Comparison of ENCODE assay signal across 10 cellular contexts in the genomic region with DNA sequence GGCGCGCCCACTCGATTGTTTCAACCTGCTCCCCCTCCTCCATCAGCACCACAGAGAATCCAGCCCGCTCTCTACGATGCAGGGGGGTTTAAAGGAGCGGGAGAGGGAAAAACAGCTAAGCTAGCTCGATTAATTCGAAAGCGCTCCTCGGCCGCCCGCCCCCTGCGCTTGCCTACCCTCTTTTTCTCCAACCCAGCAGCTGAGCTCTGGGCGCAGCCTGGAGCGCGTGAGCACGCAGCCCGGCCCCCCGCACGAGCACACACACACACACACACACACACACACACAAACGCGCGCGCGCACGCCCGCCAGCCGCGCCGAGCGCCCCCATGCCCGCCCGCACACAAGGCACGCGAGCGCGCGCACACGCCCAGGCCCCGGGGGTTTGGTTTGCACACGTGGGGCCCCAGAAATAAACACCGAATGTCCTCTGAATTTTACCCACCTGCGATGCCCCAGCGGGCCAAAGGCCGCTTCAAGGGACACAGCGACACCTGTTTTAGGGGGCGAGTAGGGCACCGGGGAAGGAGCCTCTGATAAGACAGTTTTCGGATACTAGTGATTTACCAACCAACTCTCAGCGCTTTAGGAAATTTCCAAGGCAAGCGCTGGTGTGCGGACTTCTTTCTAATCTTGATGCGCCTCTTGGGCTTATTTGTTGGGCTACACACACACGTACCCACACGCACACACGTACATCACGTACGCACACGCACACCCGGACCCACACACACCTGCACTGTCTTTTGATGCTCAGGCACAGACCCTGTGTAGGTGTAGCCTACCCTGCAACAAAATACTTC. TPM values are rescaled to one million over a fixed set of nuclear protein-coding genes. Genes with fewer than 3 reads are reported as not detected.
A peak's percentile ranks its signal among the peaks of the same experiment; 100 is the strongest.
DNase-seq lines count a peak whose midpoint lies in the region; ATAC-seq, FAIRE-seq and TF ChIP-seq lines count a peak whose summit lies in the region.
"Had no signal": no experiment of that assay in that cellular context is flagged by ENCODE, and none has a peak within 500 bp of the region (broad histone marks: within the 10 kb centered on the region; RNA-seq: fewer than 3 reads in every experiment).

No MANE protein-coding gene starts in this region.

- peak overlapping the region; percentile 69 for H3K4me3 ChIP-seq in BLaER1
- peak overlapping the region; percentile 69 for H3K4me3 ChIP-seq in thoracic aorta
- H3K4me3 ChIP-seq in prostate gland: peak overlapping the region in 1 of 2 donors; percentile 7

- intact Hi-C loops in left colon (cut with DNase I, micrococcal nuclease) (no loop called here), prostate gland (cut with DNase I) (no loop called here)

- H3K27ac ChIP-seq in BLaER1 (no peak overlapping the region), angular gyrus (ENCODE audit: low read depth, low read length) (peak overlapping the region; percentile 78), thoracic aorta (peak overlapping the region in 1 of 2 donors; percentile 53), prostate gland (no peak overlapping the region)

- H4K20me1 ChIP-seq in BLaER1: peaks cover 59% of the 10 kb centered on the region

- peak overlapping the region; percentile 94 for H3K4me2 ChIP-seq in BLaER1

- no peak overlapping the region for H3K9ac ChIP-seq in BLaER1

- TF ChIP-seq CTCF in thoracic aorta (IDR thresholded peaks at IDR 0.05) (no peak), prostate gland (IDR thresholded peaks at IDR 0.05) (no peak)

- peak; percentile 5 for FAIRE-seq in GM18507 (lab: Jason Lieb, UNC)
- FAIRE-seq: K562, pancreas had no signal

- no peak for DNase-seq in GM18507 (ENCODE audit: extremely low spot score, insufficient read length, low read depth)
- DNase-seq in NCI-H510A treated with DMSO at 0.1 percent for 48 hours (lab: John Stamatoyannopoulos, UW): peak; percentile 34
- peak in 1 of 2 donors; percentile 18 for DNase-seq in left colon
- no peak for DNase-seq in thoracic aorta (ENCODE audit: low spot score)
- DNase-seq in prostate gland (ENCODE audit: low spot score): no peak

- TF ChIP-seq POLR2A in prostate gland (IDR thresholded peaks at IDR 0.05): no peak

- 2% methylated on average over 43 of the region's 60 CpGs for WGBS in prostate gland

- H3K4me1 ChIP-seq in BLaER1: peaks cover 33% of the 10 kb centered on the region
- H3K4me1 ChIP-seq in thoracic aorta (ENCODE audit: control insufficient read depth in 1 of 2, low read depth in 2 of 2): peaks cover 16 to 48% of the 10 kb centered on the region in 2 donors
- peaks cover 4% of the 10 kb centered on the region for H3K4me1 ChIP-seq in prostate gland (replicated peaks)

- ATAC-seq in left colon (peak; percentile 10), thoracic aorta (ENCODE audit: insufficient number of reproducible peaks, low FRiP score, low read depth) (no peak), GM21737 (IDR thresholded peaks at IDR 0.05; ENCODE audit: unreplicated experiment) (no peak)

- H3K9me3 ChIP-seq in BLaER1 (no peaks in the 10 kb centered on the region), thoracic aorta (no peaks in the 10 kb centered on the region), prostate gland (no peaks in the 10 kb centered on the region)
- H3K9me3 ChIP-seq: pancreas had no signal

- H3K27me3 ChIP-seq in BLaER1 (peaks cover 75% of the 10 kb centered on the region), thoracic aorta (replicated peaks; ENCODE audit: insufficient read depth) (peaks cover 55% of the 10 kb centered on the region), prostate gland (replicated peaks; ENCODE audit: insufficient read depth) (peaks cover 49% of the 10 kb centered on the region)

- no peaks in the 10 kb centered on the region for H3K36me3 ChIP-seq in BLaER1
- no peaks in the 10 kb centered on the region for H3K36me3 ChIP-seq in thoracic aorta
- no peaks in the 10 kb centered on the region for H3K36me3 ChIP-seq in prostate gland
- H3K36me3 ChIP-seq: pancreas had no signal

RNA-seq across cellular contexts. Expression of a gene that starts 0.8 kb away (rescaled TPM):
- total RNA-seq in left colon: 1 to 10 TPM; 2.1 to 4.9 TPM
- 1 to 10 TPM; 5.0 to 7.5 TPM for total RNA-seq in thoracic aorta
- 1 to 10 TPM; 1.1 TPM for total RNA-seq in prostate gland
- total RNA-seq: K562 had no signal
